Comparison of ENCODE assay signal across 19 cellular contexts in the genomic region with DNA sequence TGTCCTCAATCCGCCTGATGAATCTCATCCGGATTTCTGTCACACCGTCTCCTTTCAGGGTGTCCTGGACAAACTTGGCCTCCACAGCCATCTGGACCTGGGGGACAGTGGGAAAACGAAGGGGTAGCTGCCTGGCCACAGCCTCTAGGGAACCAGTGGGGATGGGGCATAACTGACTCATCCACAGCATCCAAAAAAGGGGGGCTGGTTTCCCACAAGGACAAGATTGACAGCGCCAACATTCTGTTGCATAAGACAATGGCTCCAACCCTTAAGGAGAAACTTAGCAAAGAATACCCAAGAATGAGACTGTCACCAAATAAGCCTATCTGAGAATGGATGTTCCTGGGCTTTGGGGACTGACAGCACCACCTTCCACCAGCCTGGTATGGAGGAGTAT. TPM values are rescaled to one million over a fixed set of nuclear protein-coding genes. Genes with fewer than 3 reads are reported as not detected.
DNase-seq lines count a peak whose midpoint lies in the region; ATAC-seq and TF ChIP-seq lines count a peak whose summit lies in the region.
"Had no signal": no experiment of that assay in that cellular context is flagged by ENCODE, and none has a peak within 500 bp of the region (broad histone marks: within the 10 kb centered on the region; RNA-seq: fewer than 3 reads in every experiment).

No MANE protein-coding gene starts in this region.

- H3K4me1 ChIP-seq in RWPE2 (ENCODE audit: insufficient read depth, poor library complexity, severe bottlenecking) (peaks cover 40% of the 10 kb centered on the region), esophagus squamous epithelium (peaks cover 38 to 87% (median 64%) of the 10 kb centered on the region in 3 donors), skeletal muscle satellite cell (ENCODE audit: control insufficient read depth, insufficient read depth, low read length) (peaks cover 64% of the 10 kb centered on the region)
- H3K4me1 ChIP-seq: HAP-1 had no signal

- no peaks in the 10 kb centered on the region for H3K9me3 ChIP-seq in AG04450 (ENCODE audit: control insufficient read depth, insufficient read depth, low read length)
- H3K9me3 ChIP-seq in RWPE2 (ENCODE audit: severe bottlenecking), result no peaks in the 10 kb centered on the region
- H3K9me3 ChIP-seq in esophagus squamous epithelium, result no peaks in the 10 kb centered on the region
- H3K9me3 ChIP-seq in skeletal muscle satellite cell (replicated peaks; ENCODE audit: low read length), result no peaks in the 10 kb centered on the region
- H3K9me3 ChIP-seq: HAP-1 had no signal

- H3K4me1 Mint-ChIP-seq in activated T-helper 17 cell treated with anti-CD3 and anti-CD28 coated beads, Interleukin-2, amount 50 U/mL, for 72 hours, result peaks cover 28% of the 10 kb centered on the region
- H3K4me1 Mint-ChIP-seq: endodermal cell had no signal

- H3K27me3 ChIP-seq in AG04450 (ENCODE audit: control insufficient read depth, insufficient read depth, low read length) (no peaks in the 10 kb centered on the region), RWPE2 (ENCODE audit: insufficient read depth, poor library complexity, severe bottlenecking) (no peaks in the 10 kb centered on the region), esophagus squamous epithelium (no peaks in the 10 kb centered on the region), skeletal muscle satellite cell (ENCODE audit: control insufficient read depth, insufficient read depth, low read length) (no peaks in the 10 kb centered on the region)
- H3K27me3 ChIP-seq: foreskin keratinocyte had no signal

- H3K36me3 ChIP-seq in RWPE2 (ENCODE audit: low read depth) (peaks cover 38% of the 10 kb centered on the region), esophagus squamous epithelium (peaks cover 9 to 42% (median 10%) of the 10 kb centered on the region in 3 donors), skeletal muscle satellite cell (ENCODE audit: insufficient read depth, low read length) (peaks cover 37% of the 10 kb centered on the region)

- H3K4me3 Mint-ChIP-seq in activated T-helper 17 cell treated with anti-CD3 and anti-CD28 coated beads, Interleukin-2, amount 50 U/mL, for 72 hours, result no peak overlapping the region
- H3K4me3 Mint-ChIP-seq: activated CD8-positive, alpha-beta T cell treated with anti-CD3 and anti-CD28 coated beads for 36 hours; activated naive CD8-positive, alpha-beta T cell treated with anti-CD3 and anti-CD28 coated beads, Interleukin-2, amount 50 U/mL, for 24 hours; CD8-positive, alpha-beta memory T cell; endodermal cell; memory B cell; nephron progenitor cell; stimulated activated naive CD8-positive, alpha-beta T cell treated with anti-CD3 and anti-CD28 coated beads, Interleukin-15, Interleukin-2, amounts not matched to agents 100 ng/mL and 50 ng/mL, for 24 hours; T-helper 1 cell treated with Interleukin-12 subunit alpha and Interleukin-12 subunit beta and Interleukin-4 antibody, amounts not matched to agents 30 μg/mL and 1 μg/mL, for 36 hours had no signal

- DNase-seq in AG04450 (ENCODE audit: low read depth, low spot score), result no peak
- no peak for DNase-seq in RWPE2 (ENCODE audit: low spot score)
- DNase-seq in esophagus squamous epithelium (lab: John Stamatoyannopoulos, UW), result no peak
- no peak for DNase-seq in DMS79 (lab: John Stamatoyannopoulos, UW)
- no peak for DNase-seq in RPMI8226
- DNase-seq: activated CD8-positive, alpha-beta T cell treated with anti-CD3 and anti-CD28 coated beads for 36 hours; activated naive CD8-positive, alpha-beta T cell treated with anti-CD3 and anti-CD28 coated beads, Interleukin-2, amount 50 U/mL, for 24 hours; CD8-positive, alpha-beta memory T cell; endodermal cell; NCI-H146; nephron progenitor cell had no signal

- H3K9me3 Mint-ChIP-seq in activated T-helper 17 cell treated with anti-CD3 and anti-CD28 coated beads, Interleukin-2, amount 50 U/mL, for 72 hours, result no peaks in the 10 kb centered on the region
- H3K9me3 Mint-ChIP-seq: activated CD8-positive, alpha-beta T cell treated with anti-CD3 and anti-CD28 coated beads for 36 hours; activated naive CD8-positive, alpha-beta T cell treated with anti-CD3 and anti-CD28 coated beads, Interleukin-2, amount 50 U/mL, for 24 hours; CD8-positive, alpha-beta memory T cell; endodermal cell; memory B cell; nephron progenitor cell; stimulated activated naive CD8-positive, alpha-beta T cell treated with anti-CD3 and anti-CD28 coated beads, Interleukin-15, Interleukin-2, amounts not matched to agents 100 ng/mL and 50 ng/mL, for 24 hours; T-helper 1 cell treated with Interleukin-12 subunit alpha and Interleukin-12 subunit beta and Interleukin-4 antibody, amounts not matched to agents 30 μg/mL and 1 μg/mL, for 36 hours had no signal

- H3K4me3 ChIP-seq in AG04450 (ENCODE audit: low read depth, low read length) (no peak overlapping the region), RWPE2 (ENCODE audit: severe bottlenecking) (no peak overlapping the region), esophagus squamous epithelium (no peak overlapping the region), skeletal muscle satellite cell (ENCODE audit: low read length) (no peak overlapping the region)
- H3K4me3 ChIP-seq: HAP-1 had no signal

- no peaks in the 10 kb centered on the region for H3K27me3 Mint-ChIP-seq in activated T-helper 17 cell treated with anti-CD3 and anti-CD28 coated beads, Interleukin-2, amount 50 U/mL, for 72 hours
- H3K27me3 Mint-ChIP-seq: activated CD8-positive, alpha-beta T cell treated with anti-CD3 and anti-CD28 coated beads for 36 hours; activated naive CD8-positive, alpha-beta T cell treated with anti-CD3 and anti-CD28 coated beads, Interleukin-2, amount 50 U/mL, for 24 hours; memory B cell; stimulated activated naive CD8-positive, alpha-beta T cell treated with anti-CD3 and anti-CD28 coated beads, Interleukin-15, Interleukin-2, amounts not matched to agents 100 ng/mL and 50 ng/mL, for 24 hours had no signal

- ATAC-seq in RWPE2 (ENCODE audit: low read depth) (no peak), GM21717 (IDR thresholded peaks at IDR 0.05; ENCODE audit: unreplicated experiment) (no peak)
- no peak for ATAC-seq in activated T-helper 17 cell treated with anti-CD3 and anti-CD28 coated beads, Interleukin-2, amount 50 U/mL, for 72 hours (replicated peaks)
- ATAC-seq: activated CD8-positive, alpha-beta T cell treated with anti-CD3 and anti-CD28 coated beads for 36 hours; activated naive CD8-positive, alpha-beta T cell treated with anti-CD3 and anti-CD28 coated beads, Interleukin-2, amount 50 U/mL, for 24 hours had no signal

- H3K27ac ChIP-seq in AG04450 (ENCODE audit: low read depth, low read length), result peak overlapping the region; percentile 77
- peak overlapping the region; percentile 76 for H3K27ac ChIP-seq in RWPE2 (ENCODE audit: poor library complexity, severe bottlenecking)
- peak overlapping the region; percentile 76 to 86 (median 82) for H3K27ac ChIP-seq in esophagus squamous epithelium
- H3K27ac ChIP-seq: foreskin keratinocyte had no signal

- H3K9ac ChIP-seq in skeletal muscle satellite cell (ENCODE audit: low read depth, low read length), result peak overlapping the region; percentile 37

- TF ChIP-seq POLR2A in esophagus squamous epithelium (IDR thresholded peaks at IDR 0.05), result no peak

- no peak overlapping the region for H3K27ac Mint-ChIP-seq in activated T-helper 17 cell treated with anti-CD3 and anti-CD28 coated beads, Interleukin-2, amount 50 U/mL, for 72 hours
- H3K27ac Mint-ChIP-seq: activated naive CD8-positive, alpha-beta T cell treated with anti-CD3 and anti-CD28 coated beads, Interleukin-2, amount 50 U/mL, for 24 hours; endodermal cell; memory B cell; nephron progenitor cell; stimulated activated naive CD8-positive, alpha-beta T cell treated with anti-CD3 and anti-CD28 coated beads, Interleukin-15, Interleukin-2, amounts not matched to agents 100 ng/mL and 50 ng/mL, for 24 hours; T-helper 1 cell treated with Interleukin-12 subunit alpha and Interleukin-12 subunit beta and Interleukin-4 antibody, amounts not matched to agents 30 μg/mL and 1 μg/mL, for 36 hours had no signal

- CTCF ChIA-PET in AG04450 (lab: Charles Lee), result interaction anchor here (1.0 to 6.2 kb wide), 3 partner anchors 38 to 148 kb away, joined by 3 to 145 read pairs (median 13); no protein-coding TSS in a partner anchor

- H3K36me3 Mint-ChIP-seq in activated T-helper 17 cell treated with anti-CD3 and anti-CD28 coated beads, Interleukin-2, amount 50 U/mL, for 72 hours (ENCODE audit: low read depth), result peaks cover 46% of the 10 kb centered on the region

- intact Hi-C loops in esophagus squamous epithelium (cut with DNase I), result no loop called here

- TF ChIP-seq CTCF in AG04450 (IDR thresholded peaks at IDR 0.05; ENCODE audit: low read depth, low read length), result no peak
- TF ChIP-seq CTCF in RWPE2 (IDR thresholded peaks at IDR 0.05; ENCODE audit: poor library complexity, severe bottlenecking), result no peak
- TF ChIP-seq CTCF in esophagus squamous epithelium (IDR thresholded peaks at IDR 0.05), result no peak

- WGBS in esophagus squamous epithelium, 2 donors, result 50 to 80% methylated on average over 2 to 3 of the region's 5 CpGs

- H3K4me2 ChIP-seq in skeletal muscle satellite cell (ENCODE audit: low read length), result no peak overlapping the region

- POLR2A ChIA-PET in AG04450 (lab: Yijun Ruan, JAX), result interaction anchor here (1.3 kb wide), 1 partner anchor 12 kb away, joined by 8 read pairs; a partner anchor contains a TSS

RNA-seq across cellular contexts. Expression of a gene that starts 12.1 kb away (rescaled TPM):
- polyA plus RNA-seq in AG04450 (2011; rRNA removed), result 88.5 and 92.3 TPM in 2 replicates
- polyA minus RNA-seq in AG04450 (2011; rRNA and poly(A)+ RNA removed), result 27.3 and 30.2 TPM in 2 replicates
- total RNA-seq in esophagus squamous epithelium, result 100 to 1,000 TPM in 2 of 4 donors, 10 to 100 TPM in 2; 68.3 to 132 (median 112) TPM
- total RNA-seq in skeletal muscle satellite cell (2012; rRNA removed), result 78.2 and 95.8 TPM in 2 replicates
- 10 to 100 TPM; 47.8 to 72.6 TPM for total RNA-seq in activated T-helper 17 cell treated with anti-CD3 and anti-CD28 coated beads, Interleukin-2, amount 50 U/mL, for 72 hours

RNA-seq across cellular contexts. Expression of a gene that starts 12.2 kb away (rescaled TPM):
- polyA plus RNA-seq in AG04450 (2011; rRNA removed), result 1.5 and 1.6 TPM in 2 replicates
- polyA minus RNA-seq in AG04450 (2011; rRNA and poly(A)+ RNA removed), result 0.83 and 1.1 TPM in 2 replicates
- 1 to 10 TPM; 4.0 to 7.4 (median 5.1) TPM for total RNA-seq in esophagus squamous epithelium
- 1.0 and 1.3 TPM in 2 replicates for total RNA-seq in skeletal muscle satellite cell (2012; rRNA removed)
- total RNA-seq in activated T-helper 17 cell treated with anti-CD3 and anti-CD28 coated beads, Interleukin-2, amount 50 U/mL, for 72 hours, result under 1 TPM in 1 of 2 donors, not detected in 1; 0.08 TPM
- polyA plus RNA-seq: CD8-positive, alpha-beta memory T cell had no signal

RNA-seq across cellular contexts. Expression of a gene that starts 18.7 kb away (rescaled TPM):
- polyA plus RNA-seq in AG04450 (2011; rRNA removed), result 23.4 and 28.2 TPM in 2 replicates
- polyA minus RNA-seq in AG04450 (2011; rRNA and poly(A)+ RNA removed), result 32.6 and 42.3 TPM in 2 replicates
- total RNA-seq in esophagus squamous epithelium, result 100 to 1,000 TPM in 2 of 4 donors, 10 to 100 TPM in 2; 59.4 to 180 (median 92.9) TPM
- total RNA-seq in skeletal muscle satellite cell (2012; rRNA removed), result 94.8 and 187 TPM in 2 replicates
- 100 to 1,000 TPM in 1 of 2 donors, 10 to 100 TPM in 1; 97.9 to 164 TPM for total RNA-seq in activated T-helper 17 cell treated with anti-CD3 and anti-CD28 coated beads, Interleukin-2, amount 50 U/mL, for 72 hours

RNA-seq across cellular contexts. Expression of a gene that starts 48.5 kb away (rescaled TPM):
- polyA plus RNA-seq in AG04450 (2011; rRNA removed), result 22.1 and 26.5 TPM in 2 replicates
- 13.2 and 18.6 TPM in 2 replicates for polyA minus RNA-seq in AG04450 (2011; rRNA and poly(A)+ RNA removed)
- total RNA-seq in esophagus squamous epithelium, result 10 to 100 TPM; 41.0 to 57.8 (median 48.1) TPM
- total RNA-seq in skeletal muscle satellite cell (2012; rRNA removed), result 22.1 and 23.8 TPM in 2 replicates
- 10 to 100 TPM; 50.0 to 50.8 TPM for total RNA-seq in activated T-helper 17 cell treated with anti-CD3 and anti-CD28 coated beads, Interleukin-2, amount 50 U/mL, for 72 hours

RNA-seq across cellular contexts. Expression of a gene that starts 53.3 kb away (rescaled TPM):
- polyA plus RNA-seq in AG04450 (2011; rRNA removed), result 0.12 TPM in 2 replicates
- polyA minus RNA-seq in AG04450 (2011; rRNA and poly(A)+ RNA removed), result 0.30 TPM in 1 of 2 replicates, not detected in the other
- total RNA-seq in esophagus squamous epithelium, result not detected
- total RNA-seq in skeletal muscle satellite cell (2012; rRNA removed), result not detected in 2 replicates
- total RNA-seq in activated T-helper 17 cell treated with anti-CD3 and anti-CD28 coated beads, Interleukin-2, amount 50 U/mL, for 72 hours, result under 1 TPM; 0.26 to 0.64 TPM
- total RNA-seq: CD8-positive, alpha-beta memory T cell had no signal
- polyA plus RNA-seq: CD8-positive, alpha-beta memory T cell had no signal

Comparison
In these comparisons a context has a peak if more than half of its experiments do, and no peak if none do; other contexts are left out.
1. RNA of a gene that starts 12.2 kb away (total RNA-seq): 4.0 to 7.4 TPM in esophagus squamous epithelium; 0.08 TPM in activated T-helper 17 cell treated with anti-CD3 and anti-CD28 coated beads, Interleukin-2, amount 50 U/mL, for 72 hours; every median in the first group is over 4 times any median in the second.
2. Peak in every context shown above with its lines, with median percentiles within 50 percentile points of each other: H3K27ac ChIP-seq.